7 cellular contexts compared by ENCODE assay signal in the genomic region with DNA sequence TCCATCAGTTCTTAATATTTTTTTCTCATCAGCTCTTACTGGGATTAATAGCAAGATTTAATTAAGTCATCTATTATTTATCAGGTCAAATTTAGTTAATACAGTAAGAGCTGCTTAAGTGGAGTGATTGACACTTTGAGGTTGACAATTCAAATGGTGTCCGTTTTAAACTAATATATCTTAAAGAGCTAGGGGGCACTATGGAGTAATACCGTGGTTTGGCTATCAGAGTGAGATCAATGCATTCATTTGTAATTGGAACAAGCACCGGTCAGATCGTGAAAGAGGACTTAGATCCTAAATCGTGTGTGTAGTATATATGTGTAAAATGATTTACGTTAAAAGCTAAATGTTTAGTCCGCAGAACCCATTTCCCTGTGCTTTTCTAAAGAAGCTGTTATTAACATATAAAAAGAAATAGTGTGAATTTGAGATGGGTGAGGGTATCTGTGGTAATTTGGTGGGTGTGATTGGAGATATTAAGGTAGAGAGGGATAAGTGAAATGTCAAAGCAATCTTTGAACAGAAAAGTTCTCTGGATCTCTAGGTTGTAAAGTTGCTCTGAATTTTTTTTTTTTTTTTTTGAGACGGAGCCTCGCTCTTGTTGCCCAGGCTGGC. TPM values are rescaled to one million over a fixed set of nuclear protein-coding genes. Genes with fewer than 3 reads are reported as not detected.
DNase-seq lines count a peak whose midpoint lies in the region; ATAC-seq lines count a peak whose summit lies in the region.

No MANE protein-coding gene starts in this region.

- no peak overlapping the region for H3K4me3 ChIP-seq in naive thymus-derived CD4-positive, alpha-beta T cell (ENCODE audit: low read length)

- peaks cover 0 to 4% (median 0%) of the 10 kb centered on the region in 3 experiments for H3K36me3 ChIP-seq in naive thymus-derived CD4-positive, alpha-beta T cell (ENCODE audit: control insufficient read depth in 2 of 3, insufficient read depth in 3 of 3, low read length in 3 of 3)

- peaks cover 27% of the 10 kb centered on the region for H3K36me3 Mint-ChIP-seq in effector memory CD8-positive, alpha-beta T cell (ENCODE audit: insufficient read depth)
- peaks cover 0 to 4% (median 0%) of the 10 kb centered on the region in 5 donors for H3K36me3 Mint-ChIP-seq in naive thymus-derived CD4-positive, alpha-beta T cell

- CTCF ChIA-PET in naive thymus-derived CD4-positive, alpha-beta T cell (lab: Charles Lee) = interaction anchor here (0.6 to 1.0 kb wide), 6 partner anchors 9 to 627 kb away, joined by 3 to 6 read pairs (median 4); no protein-coding TSS in a partner anchor

- intact Hi-C loops in naive thymus-derived CD4-positive, alpha-beta T cell (cut with micrococcal nuclease) = loop anchor here (5.0 kb wide), 2 partner anchors 483 to 623 kb away; a partner anchor contains a TSS

- no peak for ATAC-seq in effector memory CD8-positive, alpha-beta T cell (replicated peaks)
- ATAC-seq in naive thymus-derived CD4-positive, alpha-beta T cell = no peak
- ATAC-seq in HG03442 (IDR thresholded peaks at IDR 0.05; ENCODE audit: unreplicated experiment) = no peak

- H3K4me1 ChIP-seq in naive thymus-derived CD4-positive, alpha-beta T cell (ENCODE audit: control insufficient read depth in 2 of 2, insufficient read depth in 2 of 2, low read length in 2 of 2) = peaks cover 8 to 11% of the 10 kb centered on the region in 2 donors

- in situ Hi-C loops in G401 (cut with HindIII; ENCODE audit: low sequenced_read_pairs) = no loop called here

- H3K27ac ChIP-seq in naive thymus-derived CD4-positive, alpha-beta T cell (ENCODE audit: low read depth, low read length) = no peak overlapping the region

- H3K9me3 Mint-ChIP-seq in effector memory CD8-positive, alpha-beta T cell = no peaks in the 10 kb centered on the region
- H3K9me3 Mint-ChIP-seq in naive thymus-derived CD4-positive, alpha-beta T cell = peaks cover 0 to 3% (median 0%) of the 10 kb centered on the region in 11 donors

- POLR2A ChIA-PET in naive thymus-derived CD4-positive, alpha-beta T cell (lab: Charles Lee) = interaction anchor here (0.5 kb wide), 2 partner anchors 9 to 321 kb away, joined by 3 to 4 read pairs; no protein-coding TSS in a partner anchor

- peaks cover 20 to 22% of the 10 kb centered on the region in 2 donors for H3K4me1 Mint-ChIP-seq in effector memory CD8-positive, alpha-beta T cell (ENCODE audit: low read depth in 2 of 2)
- H3K4me1 Mint-ChIP-seq in naive thymus-derived CD4-positive, alpha-beta T cell = peaks cover 16 to 33% (median 25%) of the 10 kb centered on the region in 7 donors

- DNase-seq in G401 (ENCODE audit: low spot score) (peak; percentile 72), LHCN-M2 (ENCODE audit: low read depth) (peak; percentile 42), SHP77 treated with DMSO at 0.1 percent for 48 hours (lab: John Stamatoyannopoulos, UW) (peak; percentile 33)
- no peak for DNase-seq in effector memory CD8-positive, alpha-beta T cell
- peak in 5 of 9 donors; percentile 24 to 40 (median 26) for DNase-seq in naive thymus-derived CD4-positive, alpha-beta T cell
- DNase-seq in activated naive CD4-positive, alpha-beta T cell treated with anti-CD3 and anti-CD28 coated beads, Interleukin-2, amount 50 U/mL, for 16 hours = no peak

- peak overlapping the region; percentile 92 to 93 for H3K4me3 Mint-ChIP-seq in effector memory CD8-positive, alpha-beta T cell
- H3K4me3 Mint-ChIP-seq in naive thymus-derived CD4-positive, alpha-beta T cell = peak overlapping the region in 8 of 10 donors; percentile 10 to 99 (median 92)

- no peaks in the 10 kb centered on the region for H3K27me3 Mint-ChIP-seq in effector memory CD8-positive, alpha-beta T cell
- no peaks in the 10 kb centered on the region for H3K27me3 Mint-ChIP-seq in naive thymus-derived CD4-positive, alpha-beta T cell

- H3K27me3 ChIP-seq in naive thymus-derived CD4-positive, alpha-beta T cell (ENCODE audit: control insufficient read depth in 2 of 2, insufficient read depth in 2 of 2, low read length in 2 of 2) = no peaks in the 10 kb centered on the region

- peak overlapping the region in 1 of 2 donors; percentile 96 for H3K27ac Mint-ChIP-seq in effector memory CD8-positive, alpha-beta T cell
- H3K27ac Mint-ChIP-seq in naive thymus-derived CD4-positive, alpha-beta T cell = peak overlapping the region in 5 of 9 donors; percentile 4 to 95 (median 84)

- H3K9me3 ChIP-seq in naive thymus-derived CD4-positive, alpha-beta T cell (ENCODE audit: control insufficient read depth in 2 of 3, low read length in 3 of 3) = no peaks in the 10 kb centered on the region

RNA-seq across cellular contexts. Expression of a gene that starts 2.3 kb away (rescaled TPM):
- total RNA-seq in G401 (2014; rRNA removed; shearing (Covaris generic)) = 23.8 and 53.1 TPM in 2 replicates
- 11.3 and 12.2 TPM in 2 replicates for total RNA-seq in LHCN-M2 (2014; rRNA removed)
- polyA plus RNA-seq in LHCN-M2 (2012) = 6.7 TPM
- total RNA-seq in naive thymus-derived CD4-positive, alpha-beta T cell = 10 to 100 TPM in 2 of 5 experiments, 1 to 10 TPM in 3; 7.3 to 12.9 (median 9.8) TPM
- under 1 TPM; 0.19 to 0.26 TPM for polyA plus RNA-seq in naive thymus-derived CD4-positive, alpha-beta T cell

Comparison
In these comparisons a context has a peak if more than half of its experiments do, and no peak if none do; other contexts are left out.
1. DNase-seq: peak in G401 (single experiment), LHCN-M2 (single experiment), SHP77 treated with DMSO at 0.1 percent for 48 hours (single experiment) and naive thymus-derived CD4-positive, alpha-beta T cell (5 of 9); none in effector memory CD8-positive, alpha-beta T cell (0 of 3) and activated naive CD4-positive, alpha-beta T cell treated with anti-CD3 and anti-CD28 coated beads, Interleukin-2, amount 50 U/mL, for 16 hours (single experiment).